In the genomic region with DNA sequence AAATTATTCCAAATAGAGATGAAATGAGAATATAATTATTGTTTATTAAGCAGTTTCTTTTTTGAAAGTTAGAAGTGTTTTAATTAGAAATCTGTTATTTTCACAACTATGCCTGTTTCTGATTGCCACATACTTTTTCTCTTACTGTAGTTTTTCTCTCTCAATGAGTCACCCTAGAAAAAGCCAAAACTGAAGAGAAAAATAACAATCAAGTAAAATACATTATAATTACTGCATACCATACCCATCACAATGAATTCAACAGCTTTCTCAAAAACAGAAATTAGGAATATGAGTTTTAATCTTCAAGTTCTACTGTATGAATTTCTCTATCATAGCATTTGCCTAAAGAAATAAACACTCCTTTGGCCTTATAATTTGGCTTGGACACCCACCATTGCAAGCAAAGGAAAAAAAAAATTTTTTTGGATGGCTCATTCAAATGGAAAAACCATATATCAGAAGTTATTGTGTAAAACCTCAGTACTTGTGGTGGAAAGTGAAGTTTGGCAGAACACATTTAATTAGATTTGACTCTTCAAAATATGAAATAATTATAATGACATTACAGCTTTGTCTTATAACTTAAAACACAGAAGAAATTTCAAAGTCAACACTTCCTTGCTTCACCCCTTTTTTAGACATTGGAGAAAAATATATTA, we compare ENCODE assay signal across 1 cellular context.
A peak's percentile ranks its signal among the peaks of the same experiment; 100 is the strongest.
TF ChIP-seq lines count a peak whose summit lies in the region.

No MANE protein-coding gene starts in this region.

TF ChIP-seq in SK-N-SH, 30 proteins besides CTCF, POLR2A, EP300 and RAD21 (continued from another document):
- TF ChIP-seq PBX3 (IDR thresholded peaks at IDR 0.05) = no peak; the same call in 1 of the 2 replicates
- TF ChIP-seq FOXJ3 (CRISPR knock-in tag; IDR thresholded peaks at IDR 0.05) = no peak
- TF ChIP-seq USF1 (IDR thresholded peaks at IDR 0.05; ENCODE audit: borderline replicate concordance, low read depth) = no peak
- TF ChIP-seq FOSL2 (IDR thresholded peaks at IDR 0.05; ENCODE audit: borderline replicate concordance, low read depth) = peak; percentile 63
- TF ChIP-seq SMC3 (IDR thresholded peaks at IDR 0.05; ENCODE audit: low read depth, low read length) = no peak
- TF ChIP-seq TAF1 (IDR thresholded peaks at IDR 0.05; ENCODE audit: borderline replicate concordance, low read depth, low read length) = no peak
- TF ChIP-seq, protein P1, sequence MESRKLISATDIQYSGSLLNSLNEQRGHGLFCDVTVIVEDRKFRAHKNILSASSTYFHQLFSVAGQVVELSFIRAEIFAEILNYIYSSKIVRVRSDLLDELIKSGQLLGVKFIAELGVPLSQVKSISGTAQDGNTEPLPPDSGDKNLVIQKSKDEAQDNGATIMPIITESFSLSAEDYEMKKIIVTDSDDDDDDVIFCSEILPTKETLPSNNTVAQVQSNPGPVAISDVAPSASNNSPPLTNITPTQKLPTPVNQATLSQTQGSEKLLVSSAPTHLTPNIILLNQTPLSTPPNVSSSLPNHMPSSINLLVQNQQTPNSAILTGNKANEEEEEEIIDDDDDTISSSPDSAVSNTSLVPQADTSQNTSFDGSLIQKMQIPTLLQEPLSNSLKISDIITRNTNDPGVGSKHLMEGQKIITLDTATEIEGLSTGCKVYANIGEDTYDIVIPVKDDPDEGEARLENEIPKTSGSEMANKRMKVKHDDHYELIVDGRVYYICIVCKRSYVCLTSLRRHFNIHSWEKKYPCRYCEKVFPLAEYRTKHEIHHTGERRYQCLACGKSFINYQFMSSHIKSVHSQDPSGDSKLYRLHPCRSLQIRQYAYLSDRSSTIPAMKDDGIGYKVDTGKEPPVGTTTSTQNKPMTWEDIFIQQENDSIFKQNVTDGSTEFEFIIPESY (IDR thresholded peaks at IDR 0.05; ENCODE audit: borderline replicate concordance, low read depth) = no peak
- TF ChIP-seq MXI1 (IDR thresholded peaks at IDR 0.05; ENCODE audit: low read depth, low read length) = no peak
- no peak for TF ChIP-seq NRF1 (IDR thresholded peaks at IDR 0.05; ENCODE audit: low read depth, low read length)
